Comparison of ENCODE assay signal across 17 cellular contexts in genomic region chr4:118816538-118817177, GRCh38. TPM values are rescaled to one million over a fixed set of nuclear protein-coding genes. Genes with fewer than 3 reads are reported as not detected.
DNase-seq lines count a peak whose midpoint lies in the region; ATAC-seq and TF ChIP-seq lines count a peak whose summit lies in the region.
"Had no signal": no experiment of that assay in that cellular context is flagged by ENCODE, and none has a peak within 500 bp of the region (broad histone marks: within the 10 kb centered on the region; RNA-seq: fewer than 3 reads in every experiment).

No MANE protein-coding gene starts in this region.

- H2AFZ ChIP-seq in PC-3 (ENCODE audit: low read length) = no peak overlapping the region
- H2AFZ ChIP-seq: GM23338 had no signal

- H3F3A ChIP-seq in PC-3 (ENCODE audit: low read length, unreplicated experiment) = no peaks in the 10 kb centered on the region

- POLR2A ChIA-PET in PC-3 (lab: Charles Lee; ENCODE audit: unreplicated experiment) = no interaction called here

- no peaks in the 10 kb centered on the region for H3K27me3 ChIP-seq in PC-3 (ENCODE audit: low read length)
- H3K27me3 ChIP-seq: tibial nerve had no signal

- TF ChIP-seq CTCF in PC-3 (conservative IDR thresholded peaks at IDR 0.05; ENCODE audit: low read depth, low read length) (no peak), cardiac fibroblast (IDR thresholded peaks at IDR 0.05; ENCODE audit: low read depth, low read length) (no peak)

- no peak for ATAC-seq in PC-3
- ATAC-seq: GM23338 had no signal

- peak; percentile 72 for DNase-seq in ELR (ENCODE audit: low read depth)
- peak; percentile 2 for DNase-seq in PC-3
- peak; percentile 54 to 67 for DNase-seq in cardiac fibroblast (ENCODE audit: low read depth in 2 of 2)
- DNase-seq in iris pigment epithelial cell (ENCODE audit: low read depth) = peak; percentile 79
- DNase-seq in putamen (ENCODE audit: low spot score) = no peak
- no peak for DNase-seq in activated T-cell treated with anti-CD3 and anti-CD28 coated beads for 4 hours
- DNase-seq in KG1 (lab: John Stamatoyannopoulos, UW) = no peak
- DNase-seq: activated naive CD4-positive, alpha-beta T cell treated with anti-CD3 and anti-CD28 coated beads, Interleukin-2, amount 50 U/mL, for 16 hours; DMS79 treated with DMSO at 0.1 percent for 48 hours; effector memory CD4-positive, alpha-beta T cell; islet precursor cell; NCI-H2029; OCI-M1; stimulated activated CD4-positive, alpha-beta T cell treated with anti-CD3 and anti-CD28 coated beads, Interleukin-4, amount 100 ng/mL, for 1 hour; stimulated activated CD8-positive, alpha-beta memory T cell treated with anti-CD3 and anti-CD28 coated beads, Interleukin-4, amount 100 ng/mL, for 48 hours had no signal

- no peaks in the 10 kb centered on the region for H3K9me3 ChIP-seq in PC-3 (ENCODE audit: low read length)
- H3K9me3 ChIP-seq: tibial nerve had no signal

- H3K4me1 ChIP-seq in PC-3 (ENCODE audit: insufficient read depth, low read length) = no peaks in the 10 kb centered on the region

- no peak overlapping the region for H3K27ac ChIP-seq in PC-3 (ENCODE audit: low read length)
- H3K27ac ChIP-seq: tibial nerve had no signal

- H3K79me2 ChIP-seq in PC-3 (ENCODE audit: low read length) = no peaks in the 10 kb centered on the region

- no TSS peak for BruUV-seq in PC-3 (replicated peaks; lab: Mats Ljungman, UMichigan)

- intact Hi-C loops in PC-3 (cut with micrococcal nuclease) = no loop called here

- no peak overlapping the region for H3K4me2 ChIP-seq in PC-3 (ENCODE audit: low read length)
- H3K4me2 ChIP-seq: GM23338 had no signal

- H4K20me1 ChIP-seq in PC-3 (ENCODE audit: low read length) = no peaks in the 10 kb centered on the region

- H3K9me2 ChIP-seq in PC-3 (replicated peaks; ENCODE audit: low read length) = no peaks in the 10 kb centered on the region

- H3K9ac ChIP-seq in PC-3 (ENCODE audit: low read length) = no peak overlapping the region

- peaks cover 21% of the 10 kb centered on the region; the same call in 1 of the 2 replicates for H3K36me3 ChIP-seq in PC-3 (ENCODE audit: low read depth, low read length)

- CTCF ChIA-PET in PC-3 (lab: Charles Lee) = no interaction called here

- H3K4me3 ChIP-seq in PC-3 (ENCODE audit: low read length) (no peak overlapping the region), cardiac fibroblast (replicated peaks in 1 of 2; ENCODE audit: low read depth in 2 of 2, low read length in 2 of 2) (no peak overlapping the region)
- H3K4me3 ChIP-seq: GM23338, tibial nerve had no signal

RNA-seq across cellular contexts. Expression of gene SEC24D, which starts 19.3 kb away (rescaled TPM):
- total RNA-seq in PC-3 (2014; rRNA removed) = 14.4 and 18.4 TPM in 2 replicates

Comparison
In these comparisons a context has a peak if more than half of its experiments do, and no peak if none do; other contexts are left out.
1. DNase-seq: peak in ELR (single experiment), PC-3 (single experiment), cardiac fibroblast (2 of 2) and iris pigment epithelial cell (single experiment); none in putamen (single experiment), activated T-cell treated with anti-CD3 and anti-CD28 coated beads for 4 hours (single experiment) and KG1 (single experiment).